Comparison of ENCODE assay signal across 15 cellular contexts in the genomic region with DNA sequence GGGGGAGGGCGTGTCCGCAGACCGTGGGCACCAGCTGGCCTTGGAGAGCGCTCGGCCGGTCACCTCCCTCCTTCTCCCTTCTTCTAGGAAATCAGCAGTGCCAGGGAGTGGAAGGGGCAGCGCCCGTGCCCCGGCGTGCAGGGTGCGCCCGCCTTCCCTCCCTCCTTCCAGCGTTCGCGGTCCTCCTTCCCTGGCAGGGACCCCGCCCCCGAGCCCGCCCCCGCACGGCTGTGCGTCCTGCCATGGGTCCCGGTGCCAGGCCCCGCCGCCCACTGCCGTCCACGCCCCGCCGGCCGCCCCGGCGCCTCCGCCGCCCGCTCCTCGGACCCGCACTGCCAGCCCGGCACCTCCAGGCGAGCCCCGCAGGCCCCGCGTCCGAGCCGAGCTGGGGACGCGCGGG. TPM values are rescaled to one million over a fixed set of nuclear protein-coding genes. Genes with fewer than 3 reads are reported as not detected.
DNase-seq lines count a peak whose midpoint lies in the region; ATAC-seq and TF ChIP-seq lines count a peak whose summit lies in the region.
"Not testable (repeated sequence)": the region's sequence is repeated elsewhere in the genome, so short reads cannot be mapped to it uniquely, and the experiment has no call there.
"Had no signal": no experiment of that assay in that cellular context is flagged by ENCODE, and none has a peak within 500 bp of the region (broad histone marks: within the 10 kb centered on the region; RNA-seq: fewer than 3 reads in every experiment).

No MANE protein-coding gene starts in this region.

- H3K9me2 ChIP-seq in HCT116 (ENCODE audit: insufficient read depth) = not testable (repeated sequence)

- BruUV-seq in HCT116 (replicated peaks; lab: Mats Ljungman, UMichigan) = not testable (repeated sequence)

- H4K20me1 ChIP-seq in HCT116 (ENCODE audit: insufficient read depth) = not testable (repeated sequence)

- H3K9ac ChIP-seq in HCT116 (ENCODE audit: low read length) = not testable (repeated sequence)

- not testable (repeated sequence) for H3K27me3 Mint-ChIP-seq in WTC11 (ENCODE audit: low read depth); stimulated activated naive CD8-positive, alpha-beta T cell treated with anti-CD3 and anti-CD28 coated beads, Interleukin-15, amount 100 ng/mL, for 72 hours

- not testable (repeated sequence) for H3K27ac ChIP-seq in HCT116 (ENCODE audit: low read depth, low read length); gastroesophageal sphincter; right cardiac atrium (ENCODE audit: low read length)

- CTCF ChIA-PET in HCT116 (lab: Charles Lee); WTC11 (lab: Charles Lee): not testable (repeated sequence)

- POLR2A ChIA-PET in HCT116 (lab: Charles Lee); WTC11 (lab: Charles Lee): not testable (repeated sequence)

- not testable (repeated sequence) for H3K79me2 ChIP-seq in HCT116 (ENCODE audit: insufficient read depth, low read length)

- not testable (repeated sequence) for H3K4me3 ChIP-seq in HCT116 (replicated peaks in 1 of 2; ENCODE audit: low read depth in 1 of 2, low read length in 2 of 2); gastroesophageal sphincter; right cardiac atrium (ENCODE audit: low read length); mucosa of descending colon

- H3K36me3 ChIP-seq in HCT116 (ENCODE audit: control insufficient read depth in 1 of 2, insufficient read depth in 2 of 2, low read length in 2 of 2); gastroesophageal sphincter; mucosa of descending colon (ENCODE audit: low read depth): not testable (repeated sequence)

- H3K4me3 Mint-ChIP-seq in WTC11; stimulated activated naive CD8-positive, alpha-beta T cell treated with anti-CD3 and anti-CD28 coated beads, Interleukin-15, amount 100 ng/mL, for 72 hours: not testable (repeated sequence)

- whole genome bisulfite sequencing in gastroesophageal sphincter (ENCODE audit: low coverage in 1 of 2), 2 donors = no CpG with 5 or more reads among the region's 46 CpGs
- WGBS in right cardiac atrium = no CpG with 5 or more reads among the region's 46 CpGs

- H3K27ac Mint-ChIP-seq in WTC11; stimulated activated naive CD8-positive, alpha-beta T cell treated with anti-CD3 and anti-CD28 coated beads, Interleukin-15, amount 100 ng/mL, for 72 hours: not testable (repeated sequence)

- H3K27me3 ChIP-seq in HCT116 (ENCODE audit: insufficient read depth, low read length); gastroesophageal sphincter; right cardiac atrium (ENCODE audit: control insufficient read depth, insufficient read depth): not testable (repeated sequence)

- H3K9me3 ChIP-seq in HCT116 (ENCODE audit: control insufficient read depth in 1 of 2, insufficient read depth in 1 of 2, low read depth in 1 of 2, low read length in 2 of 2); gastroesophageal sphincter; right cardiac atrium (ENCODE audit: control insufficient read depth, low read length); mucosa of descending colon: not testable (repeated sequence)

- intact Hi-C loops in HCT116 (cut with micrococcal nuclease); right cardiac atrium (cut with DNase I); mucosa of descending colon (cut with DNase I, micrococcal nuclease): not testable (repeated sequence)

- RAD21 ChIA-PET in HCT116 (lab: Charles Lee; ENCODE audit: low non-redundant PET in 1 of 2, low total read pairs in 2 of 2, uncharacterized antibody in 2 of 2, unreplicated experiment in 2 of 2) = not testable (repeated sequence)

- ATAC-seq in GM18867 (IDR thresholded peaks at IDR 0.05; ENCODE audit: unreplicated experiment) (peak; percentile 13), HCT116 (peak; percentile 67), HG03354 (IDR thresholded peaks at IDR 0.05; ENCODE audit: poor library complexity, severe bottlenecking, unreplicated experiment) (peak; percentile 2), WTC11 (peak; percentile 4), gastroesophageal sphincter (peak; percentile 58), right cardiac atrium (peak; percentile 25 to 64), mucosa of descending colon (peak; percentile 53)
- peak; percentile 1 for ATAC-seq in stimulated activated naive CD8-positive, alpha-beta T cell treated with anti-CD3 and anti-CD28 coated beads, Interleukin-15, amount 100 ng/mL, for 72 hours

- H3K4me2 ChIP-seq in HCT116 (ENCODE audit: low read length) = not testable (repeated sequence)

- not testable (repeated sequence) for DNase-seq in HCT116 (ENCODE audit: low read depth, low spot score); WTC11 (ENCODE audit: low spot score); right cardiac atrium; mucosa of descending colon; stimulated activated naive CD8-positive, alpha-beta T cell treated with anti-CD3 and anti-CD28 coated beads, Interleukin-15, amount 100 ng/mL, for 72 hours

- TF ChIP-seq POLR2A in HCT116 (IDR thresholded peaks at IDR 0.05; ENCODE audit: borderline replicate concordance, extremely low read depth, insufficient read depth, insufficient read length); gastroesophageal sphincter (IDR thresholded peaks at IDR 0.05): not testable (repeated sequence)

- not testable (repeated sequence) for TF ChIP-seq CTCF in HCT116 (IDR thresholded peaks at IDR 0.05 in 2 of 3, conservative IDR thresholded peaks at IDR 0.05 in 1 of 3; ENCODE audit: borderline replicate concordance in 1 of 3, insufficient read depth in 1 of 3, low read depth in 2 of 3, low read length in 2 of 3); WTC11 (IDR thresholded peaks at IDR 0.05); gastroesophageal sphincter (IDR thresholded peaks at IDR 0.05); mucosa of descending colon (IDR thresholded peaks at IDR 0.05)

- not testable (repeated sequence) for TF ChIP-seq RAD21 in HCT116 (IDR thresholded peaks at IDR 0.05; ENCODE audit: low read depth)

- TF ChIP-seq EP300 in gastroesophageal sphincter (IDR thresholded peaks at IDR 0.05) = not testable (repeated sequence)

- H3K4me1 ChIP-seq in HCT116 (ENCODE audit: control insufficient read depth in 1 of 2, insufficient read depth in 2 of 2, low read length in 2 of 2); gastroesophageal sphincter; right cardiac atrium (ENCODE audit: control insufficient read depth, insufficient read depth, low read length); mucosa of descending colon (ENCODE audit: low read depth): not testable (repeated sequence)

- not testable (repeated sequence) for H3K9me3 Mint-ChIP-seq in WTC11; stimulated activated naive CD8-positive, alpha-beta T cell treated with anti-CD3 and anti-CD28 coated beads, Interleukin-15, amount 100 ng/mL, for 72 hours

- H3K4me1 Mint-ChIP-seq in WTC11; stimulated activated naive CD8-positive, alpha-beta T cell treated with anti-CD3 and anti-CD28 coated beads, Interleukin-15, amount 100 ng/mL, for 72 hours: not testable (repeated sequence)

- not testable (repeated sequence) for H2AFZ ChIP-seq in HCT116 (ENCODE audit: low read depth, low read length, poor library complexity, severe bottlenecking)

- not testable (repeated sequence) for H3K36me3 Mint-ChIP-seq in WTC11

RNA-seq across cellular contexts. Expression of a gene that starts 0.4 kb away (rescaled TPM):
- total RNA-seq in HCT116 (2021; ENCODE audit: unreplicated experiment) = 4.7 TPM
- 2.9 and 3.0 TPM in 2 replicates for polyA plus RNA-seq in HCT116 (2012)
- total RNA-seq in WTC11 (2021) = 5.8 to 9.0 TPM (median 5.9 TPM) in 3 replicates
- 1 to 10 TPM in 2 of 4 donors, under 1 TPM in 2; 0.40 to 1.9 (median 0.80) TPM for total RNA-seq in gastroesophageal sphincter
- 1 to 10 TPM in 2 of 4 donors, under 1 TPM in 2; 0.60 to 4.6 (median 1.7) TPM for total RNA-seq in right cardiac atrium
- 0.57 TPM for polyA plus RNA-seq in right cardiac atrium
- 1 to 10 TPM; 3.0 to 8.5 (median 6.0) TPM for total RNA-seq in mucosa of descending colon
- total RNA-seq: G401 had no signal

RNA-seq across cellular contexts. Expression of a gene that starts 21.3 kb away (rescaled TPM):
- total RNA-seq in HCT116 (2021; ENCODE audit: unreplicated experiment) (not detected), WTC11 (2021) (not detected in 3 replicates), gastroesophageal sphincter (not detected), right cardiac atrium (not detected), mucosa of descending colon (not detected)
- not detected in 2 replicates for polyA plus RNA-seq in HCT116 (2012)
- not detected for polyA plus RNA-seq in right cardiac atrium
- total RNA-seq: A172; Calu3; CD8-positive, alpha-beta memory T cell; HFFc6; K562; LHCN-M2 had no signal
- polyA plus RNA-seq: CD8-positive, alpha-beta memory T cell had no signal

RNA-seq across cellular contexts. Expression of a gene that starts 45.3 kb away (rescaled TPM):
- total RNA-seq in HCT116 (2021; ENCODE audit: unreplicated experiment) (not detected), WTC11 (2021) (0.05 to 0.09 TPM in 2 of 3 replicates, not detected in the other), gastroesophageal sphincter (not detected), right cardiac atrium (under 1 TPM in 3 of 4 donors, not detected in 1; 0.11 to 0.14 (median 0.14) TPM), mucosa of descending colon (under 1 TPM in 2 of 3 donors, not detected in 1; 0.12 to 0.16 TPM)
- polyA plus RNA-seq in HCT116 (2012) = 0.01 TPM in 1 of 2 replicates, not detected in the other
- polyA plus RNA-seq in right cardiac atrium = 0.05 TPM
- total RNA-seq: A172; Calu3; CD8-positive, alpha-beta memory T cell; K562; LHCN-M2 had no signal

RNA-seq across cellular contexts. Expression of a gene that starts 59.5 kb away (rescaled TPM):
- total RNA-seq in HCT116 (2021; ENCODE audit: unreplicated experiment) (150 TPM), WTC11 (2021) (134 to 151 TPM (median 143 TPM) in 3 replicates), gastroesophageal sphincter (100 to 1,000 TPM in 1 of 4 donors, 10 to 100 TPM in 3; 57.7 to 103 (median 72.1) TPM), right cardiac atrium (10 to 100 TPM; 43.2 to 54.9 (median 49.6) TPM), mucosa of descending colon (100 to 1,000 TPM; 150 to 299 (median 237) TPM)
- polyA plus RNA-seq in HCT116 (2012) = 202 and 254 TPM in 2 replicates
- polyA plus RNA-seq in right cardiac atrium = 42.8 TPM

Comparison
In these comparisons a context has a peak if more than half of its experiments do, and no peak if none do; other contexts are left out.
1. ATAC-seq: peak in every context shown above with its lines; median percentile 67 in HCT116; 58 in gastroesophageal sphincter; 53 in mucosa of descending colon; 44 in right cardiac atrium; 13 in GM18867; 4 in WTC11; 2 in HG03354; 1 in stimulated activated naive CD8-positive, alpha-beta T cell treated with anti-CD3 and anti-CD28 coated beads, Interleukin-15, amount 100 ng/mL, for 72 hours.